8 cellular contexts compared by ENCODE assay signal in genomic region chr1:32014937-32015363, GRCh38. TPM values are rescaled to one million over a fixed set of nuclear protein-coding genes. Genes with fewer than 3 reads are reported as not detected.
DNase-seq lines count a peak whose midpoint lies in the region; ATAC-seq and TF ChIP-seq lines count a peak whose summit lies in the region.

No MANE protein-coding gene starts in this region.

- H3K4me1 ChIP-seq in left ventricle myocardium inferior = peaks cover 67% of the 10 kb centered on the region
- peaks cover 52% of the 10 kb centered on the region for H3K4me1 ChIP-seq in lower lobe of right lung
- peaks cover 50% of the 10 kb centered on the region for H3K4me1 ChIP-seq in upper lobe of right lung

- H3K9me3 ChIP-seq in left ventricle myocardium inferior (replicated peaks) (no peaks in the 10 kb centered on the region), lower lobe of right lung (no peaks in the 10 kb centered on the region), upper lobe of right lung (no peaks in the 10 kb centered on the region)

- no peaks in the 10 kb centered on the region for H3K36me3 ChIP-seq in left ventricle myocardium inferior
- H3K36me3 ChIP-seq in lower lobe of right lung = peaks cover 8% of the 10 kb centered on the region
- H3K36me3 ChIP-seq in upper lobe of right lung = no peaks in the 10 kb centered on the region

- H3K27ac ChIP-seq in left ventricle myocardium inferior (replicated peaks) (peak overlapping the region; percentile 100), lower lobe of right lung (peak overlapping the region; percentile 99), upper lobe of right lung (peak overlapping the region; percentile 98)

- H3K27me3 ChIP-seq in left ventricle myocardium inferior (ENCODE audit: low read depth) (no peaks in the 10 kb centered on the region), lower lobe of right lung (ENCODE audit: low read depth) (no peaks in the 10 kb centered on the region), upper lobe of right lung (no peaks in the 10 kb centered on the region)

- TF ChIP-seq CTCF in left ventricle myocardium inferior (IDR thresholded peaks at IDR 0.05; ENCODE audit: borderline replicate concordance) = no peak
- no peak for TF ChIP-seq CTCF in lower lobe of right lung (IDR thresholded peaks at IDR 0.05)
- no peak for TF ChIP-seq CTCF in upper lobe of right lung (IDR thresholded peaks at IDR 0.05)

- intact Hi-C loops in left ventricle myocardium inferior (cut with micrococcal nuclease) (no loop called here), left cardiac atrium (cut with DNase I) (no loop called here), lower lobe of right lung (cut with DNase I) (no loop called here), upper lobe of right lung (cut with DNase I) (no loop called here)

- H3K4me3 ChIP-seq in left ventricle myocardium inferior (peak overlapping the region; percentile 96), lower lobe of right lung (peak overlapping the region; percentile 98), upper lobe of right lung (peak overlapping the region; percentile 96)

- ATAC-seq in left cardiac atrium (no peak), lower lobe of right lung (no peak), upper lobe of right lung (no peak)

- DNase-seq in left ventricle myocardium inferior = no peak
- no peak for DNase-seq in left cardiac atrium
- peak; percentile 19 for DNase-seq in astrocyte of the hippocampus (ENCODE audit: low read depth, low spot score)
- DNase-seq in lower lobe of right lung = no peak
- DNase-seq in upper lobe of right lung = no peak
- DNase-seq in C1 segment of cervical spinal cord (lab: John Stamatoyannopoulos, UW) = no peak
- DNase-seq in stimulated activated CD4-positive, alpha-beta T cell treated with anti-CD3 and anti-CD28 coated beads, Interleukin-1b, Interleukin-23, amount 100 ng/mL, for 48 hours = no peak
- no peak for DNase-seq in activated effector memory CD4-positive, alpha-beta T cell treated with Interleukin-2 at 50 U/mL for 16 hours

RNA-seq across cellular contexts. Expression of gene KHDRBS1, which starts 1.3 kb away (rescaled TPM):
- total RNA-seq in left ventricle myocardium inferior (58.2 TPM), left cardiac atrium (10 to 100 TPM; 57.2 to 76.6 TPM), lower lobe of right lung (79.5 TPM), upper lobe of right lung (81.7 TPM)

RNA-seq across cellular contexts. Expression of gene TMEM39B, which starts 57.8 kb away (rescaled TPM):
- total RNA-seq in left ventricle myocardium inferior = 5.8 TPM
- 1 to 10 TPM; 8.2 to 9.5 TPM for total RNA-seq in left cardiac atrium
- 15.3 TPM for total RNA-seq in lower lobe of right lung
- 18.1 TPM for total RNA-seq in upper lobe of right lung
